In genomic region chr2:170235860-170236638, GRCh38 we compare ENCODE assay signal across 8 cellular contexts. TPM values are rescaled to one million over a fixed set of nuclear protein-coding genes. Genes with fewer than 3 reads are reported as not detected.
DNase-seq lines count a peak whose midpoint lies in the region; ATAC-seq lines count a peak whose summit lies in the region.

No MANE protein-coding gene starts in this region.

- in situ Hi-C loops in SK-MEL-5 (cut with HindIII; ENCODE audit: low pct_unique_long_range_greater_than_20kb, low sequenced_read_pairs) = no loop called here

- peak; percentile 5 for DNase-seq in stimulated activated CD4-positive, alpha-beta T cell treated with anti-CD3 and anti-CD28 coated beads, Interleukin-1b, Interleukin-23, amount 100 ng/mL, for 48 hours
- no peak for DNase-seq in stimulated activated CD4-positive, alpha-beta T cell treated with anti-CD3 and anti-CD28 coated beads, Interleukin-12 subunit alpha, Interleukin-12 subunit beta, amount 100 ng/mL, for 4 hours
- DNase-seq in MV-4-11 (lab: John Stamatoyannopoulos, UW) (peak; percentile 54), SK-MEL-5 (ENCODE audit: low read depth, low spot score) (peak; percentile 87), fibroblast of peridontal ligament (ENCODE audit: extremely low read depth) (peak; percentile 76), pulmonary artery endothelial cell (ENCODE audit: low read depth, low spot score) (peak; percentile 10)

- ATAC-seq in GM18520 (IDR thresholded peaks at IDR 0.05; ENCODE audit: unreplicated experiment) (no peak), GM19467 (IDR thresholded peaks at IDR 0.05; ENCODE audit: unreplicated experiment) (no peak)

RNA-seq across cellular contexts. Expression of gene MYO3B, which starts 58.1 kb away (rescaled TPM):
- total RNA-seq in SK-MEL-5 (2014; rRNA removed; shearing (Covaris generic)) = 1.3 and 1.8 TPM in 2 replicates
- polyA plus RNA-seq in SK-MEL-5 (2015; cell fraction: cytosol; rRNA removed) = 1.3 and 1.5 TPM in 2 replicates
- polyA plus RNA-seq in SK-MEL-5 (2015; cell fraction: nucleus; rRNA removed) = 0.92 and 2.4 TPM in 2 replicates
- total RNA-seq in pulmonary artery endothelial cell = under 0.01 TPM in 1 of 2 replicates, not detected in the other
